ENCODE assay signal across 11 cellular contexts in the genomic region with DNA sequence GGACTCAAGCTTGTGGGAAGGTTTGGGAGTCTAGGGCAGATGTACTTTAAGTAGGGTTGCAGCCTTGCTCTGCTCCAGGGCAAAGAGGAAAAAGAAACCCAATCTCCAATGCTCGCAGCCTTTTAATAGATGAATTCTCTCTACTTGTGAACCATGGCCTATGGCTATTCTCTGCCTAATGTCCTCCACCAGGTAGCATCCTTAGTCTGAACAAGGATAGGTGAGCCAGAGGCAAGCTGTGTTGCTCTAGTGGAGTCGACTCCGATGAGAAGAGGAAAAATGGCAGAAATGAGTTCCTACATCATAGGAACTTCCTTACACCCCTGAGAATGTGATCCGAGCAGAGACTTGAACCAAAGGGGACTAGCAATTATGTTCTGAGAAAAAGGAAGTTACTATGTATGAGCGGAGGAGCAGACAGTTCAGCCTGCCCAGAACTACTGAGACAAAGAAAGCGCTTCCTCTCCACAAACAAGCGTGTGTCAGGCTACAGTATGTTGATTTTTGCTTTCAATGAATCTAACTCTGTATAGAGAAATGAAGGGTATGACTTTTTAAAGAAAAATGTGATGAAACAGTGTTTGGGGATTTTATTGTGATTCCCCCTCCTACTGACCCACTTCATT.
DNase-seq lines count a peak whose midpoint lies in the region; ATAC-seq, FAIRE-seq and TF ChIP-seq lines count a peak whose summit lies in the region.
"Had no signal": no experiment of that assay in that cellular context is flagged by ENCODE, and none has a peak within 500 bp of the region (broad histone marks: within the 10 kb centered on the region; RNA-seq: fewer than 3 reads in every experiment).

No MANE protein-coding gene starts in this region.

- H3K9me3 Mint-ChIP-seq in activated CD4-positive, alpha-beta T cell treated with anti-CD3 and anti-CD28 coated beads for 36 hours (ENCODE audit: low read depth), result no peaks in the 10 kb centered on the region
- peaks cover 6% of the 10 kb centered on the region for H3K9me3 Mint-ChIP-seq in activated CD4-positive, alpha-beta T cell treated with anti-CD3 and anti-CD28 coated beads, Interleukin-2, amount 10 ng/mL, durations not matched to agents 24 days and 14 days

- H3K4me1 Mint-ChIP-seq in activated CD4-positive, alpha-beta T cell treated with anti-CD3 and anti-CD28 coated beads for 36 hours, result peaks cover 9% of the 10 kb centered on the region
- H3K4me1 Mint-ChIP-seq in activated CD4-positive, alpha-beta T cell treated with anti-CD3 and anti-CD28 coated beads, Interleukin-2, amount 10 ng/mL, durations not matched to agents 24 days and 14 days, result peaks cover 8% of the 10 kb centered on the region

- CTCF ChIA-PET in activated CD4-positive, alpha-beta T cell treated with anti-CD3 and anti-CD28 coated beads for 36 hours (lab: Charles Lee), result interaction anchor here (0.8 kb wide), 1 partner anchor 417 kb away, joined by 3 read pairs; no protein-coding TSS in a partner anchor

- H3K27ac Mint-ChIP-seq in activated CD4-positive, alpha-beta T cell treated with anti-CD3 and anti-CD28 coated beads for 36 hours, result no peak overlapping the region
- no peak overlapping the region for H3K27ac Mint-ChIP-seq in activated CD4-positive, alpha-beta T cell treated with anti-CD3 and anti-CD28 coated beads, Interleukin-2, amount 10 ng/mL, durations not matched to agents 24 days and 14 days

- TF ChIP-seq CTCF in upper lobe of right lung (IDR thresholded peaks at IDR 0.05), result no peak

- intact Hi-C loops in activated CD4-positive, alpha-beta T cell treated with anti-CD3 and anti-CD28 coated beads for 36 hours (cut with DNase I, micrococcal nuclease), result no loop called here
- intact Hi-C loops in activated CD4-positive, alpha-beta T cell treated with anti-CD3 and anti-CD28 coated beads, Interleukin-2, amount 10 ng/mL, durations not matched to agents 24 days and 14 days (cut with micrococcal nuclease), result no loop called here
- intact Hi-C loops in upper lobe of right lung (cut with DNase I), result no loop called here

- H3K27me3 ChIP-seq in upper lobe of right lung, result no peaks in the 10 kb centered on the region

- peak; percentile 36 for ATAC-seq in activated CD4-positive, alpha-beta T cell treated with anti-CD3 and anti-CD28 coated beads for 36 hours
- ATAC-seq in HG03060 (IDR thresholded peaks at IDR 0.05; ENCODE audit: low read depth, unreplicated experiment) (peak; percentile 63), upper lobe of right lung (peak; percentile 81)

- H3K4me1 ChIP-seq in upper lobe of right lung, result no peaks in the 10 kb centered on the region

- no peak overlapping the region for H3K4me3 Mint-ChIP-seq in activated CD4-positive, alpha-beta T cell treated with anti-CD3 and anti-CD28 coated beads for 36 hours
- H3K4me3 Mint-ChIP-seq in activated CD4-positive, alpha-beta T cell treated with anti-CD3 and anti-CD28 coated beads, Interleukin-2, amount 10 ng/mL, durations not matched to agents 24 days and 14 days, result no peak overlapping the region

- H3K9me3 ChIP-seq in upper lobe of right lung, result no peaks in the 10 kb centered on the region

- POLR2A ChIA-PET in activated CD4-positive, alpha-beta T cell treated with anti-CD3 and anti-CD28 coated beads for 36 hours (lab: Charles Lee), result no interaction called here

- no peak for FAIRE-seq in RCC 7860 (lab: Jason Lieb, UNC)

- H3K4me3 ChIP-seq in upper lobe of right lung, result no peak overlapping the region
- H3K4me3 ChIP-seq: lung had no signal

- H3K27me3 Mint-ChIP-seq in activated CD4-positive, alpha-beta T cell treated with anti-CD3 and anti-CD28 coated beads for 36 hours, result no peaks in the 10 kb centered on the region
- peaks cover 6% of the 10 kb centered on the region for H3K27me3 Mint-ChIP-seq in activated CD4-positive, alpha-beta T cell treated with anti-CD3 and anti-CD28 coated beads, Interleukin-2, amount 10 ng/mL, durations not matched to agents 24 days and 14 days

- H3K27ac ChIP-seq in upper lobe of right lung, result no peak overlapping the region
- H3K27ac ChIP-seq: 22Rv1 had no signal

- no peaks in the 10 kb centered on the region for H3K36me3 Mint-ChIP-seq in activated CD4-positive, alpha-beta T cell treated with anti-CD3 and anti-CD28 coated beads for 36 hours (ENCODE audit: low read depth)
- H3K36me3 Mint-ChIP-seq in activated CD4-positive, alpha-beta T cell treated with anti-CD3 and anti-CD28 coated beads, Interleukin-2, amount 10 ng/mL, durations not matched to agents 24 days and 14 days (ENCODE audit: low read depth), result no peaks in the 10 kb centered on the region

- no peak for DNase-seq in activated CD4-positive, alpha-beta T cell treated with anti-CD3 and anti-CD28 coated beads for 36 hours
- DNase-seq in activated CD4-positive, alpha-beta T cell treated with anti-CD3 and anti-CD28 coated beads, Interleukin-2, amount 10 ng/mL, durations not matched to agents 24 days and 14 days, result no peak
- peak; percentile 83 for DNase-seq in SIG-M5 treated with dmso at 0.1 percent for 504 hours (lab: John Stamatoyannopoulos, UW; ENCODE audit: unreplicated experiment)
- no peak for DNase-seq in upper lobe of right lung
- no peak for DNase-seq in activated CD8-positive, alpha-beta memory T cell treated with anti-CD3 and anti-CD28 coated beads for 24 hours
- no peak for DNase-seq in RCC 7860 (ENCODE audit: low spot score)
- DNase-seq in activated CD4-positive, alpha-beta T cell treated with anti-CD3 and anti-CD28 coated beads for 4 hours, result no peak
- DNase-seq: NCI-H524 treated with DMSO at 0.1 percent for 48 hours had no signal

- H3K36me3 ChIP-seq in upper lobe of right lung, result no peaks in the 10 kb centered on the region
